In the genomic region with DNA sequence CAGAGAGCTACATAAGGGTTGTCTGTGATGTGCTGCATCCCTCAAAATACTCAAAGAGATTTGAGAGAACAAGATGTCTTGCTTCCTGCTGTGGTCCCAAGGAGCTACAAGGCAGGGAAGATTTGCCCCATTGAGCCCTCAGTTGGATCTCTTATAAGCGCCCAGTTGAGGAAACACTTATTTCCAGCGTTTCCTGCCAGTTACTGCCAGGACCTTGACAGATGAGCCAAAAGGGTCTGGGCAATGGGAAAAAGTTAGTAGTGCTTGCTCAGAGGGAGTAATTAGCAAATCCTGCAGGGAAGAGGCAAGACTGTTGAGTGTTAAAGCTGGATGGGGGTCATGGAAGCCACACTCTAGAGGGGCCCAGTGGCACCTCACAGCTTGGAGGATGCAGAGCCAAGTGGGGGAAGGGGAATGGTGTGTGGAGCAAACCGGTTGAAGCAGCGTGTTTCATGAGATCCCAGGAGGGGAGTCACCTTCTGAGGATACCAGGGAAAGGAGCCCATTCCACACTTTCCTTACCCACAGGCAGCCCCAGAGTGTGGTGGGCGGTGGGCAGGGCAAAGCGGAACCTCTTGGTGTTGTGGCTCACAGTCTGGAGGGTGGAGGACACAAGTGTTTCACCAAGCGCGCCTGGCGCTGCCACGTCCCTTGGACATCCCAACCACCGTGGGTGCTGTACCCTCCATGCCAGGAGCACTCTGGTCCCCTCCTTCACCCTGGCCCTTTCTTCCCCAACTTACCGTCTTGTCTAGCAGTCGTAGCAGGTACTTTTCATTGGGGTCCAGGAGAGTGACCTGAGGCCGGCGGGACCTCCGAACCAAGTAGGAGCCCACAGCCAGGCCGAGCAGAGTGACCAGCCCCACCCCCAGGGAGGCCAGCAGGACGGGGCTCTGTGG, we compare ENCODE assay signal across 8 cellular contexts. TPM values are rescaled to one million over a fixed set of nuclear protein-coding genes. Genes with fewer than 3 reads are reported as not detected.
DNase-seq lines count a peak whose midpoint lies in the region.

No MANE protein-coding gene starts in this region.

- H3K27ac ChIP-seq in muscle layer of colon (ENCODE audit: low read depth, low read length): peak overlapping the region; percentile 95

- H3K36me3 ChIP-seq in MG63: no peaks in the 10 kb centered on the region; the same call in none of the 2 replicates
- peaks cover 19% of the 10 kb centered on the region for H3K36me3 ChIP-seq in muscle layer of colon (ENCODE audit: insufficient read depth, low read length)

- DNase-seq in CD1c-positive myeloid dendritic cell (ENCODE audit: extremely low spot score) (peak; percentile 45), MG63 (no peak), glomerular visceral epithelial cell (ENCODE audit: extremely low spot score) (no peak), cerebellum (ENCODE audit: low spot score) (no peak), NCI-H748 treated with DMSO at 0.1 percent for 48 hours (lab: John Stamatoyannopoulos, UW) (no peak), NCI-H146 treated with DMSO at 0.1 percent for 48 hours (lab: John Stamatoyannopoulos, UW; ENCODE audit: unreplicated experiment) (no peak)

- H3K4me3 ChIP-seq in MG63 (peak overlapping the region; percentile 88), muscle layer of colon (ENCODE audit: low read depth in 1 of 2, low read length in 2 of 2) (peak overlapping the region; percentile 68 to 89)

- intact Hi-C loops in dendritic cell treated with granulocyte-macrophage colony-stimulating factor and Interleukin-4, amounts not matched to agents 40 ng/mL and 50 ng/mL, for 4 days (cut with micrococcal nuclease): loop anchor here (5.0 kb wide), 2 partner anchors 39 to 41 kb away; a partner anchor contains a TSS

- H3K27ac Mint-ChIP-seq in dendritic cell treated with granulocyte-macrophage colony-stimulating factor and Interleukin-4, amounts not matched to agents 40 ng/mL and 50 ng/mL, for 4 days: peak overlapping the region; percentile 94

- peaks cover 20% of the 10 kb centered on the region for H3K4me1 ChIP-seq in muscle layer of colon (ENCODE audit: insufficient read depth, low read length)

- no peaks in the 10 kb centered on the region for H3K27me3 Mint-ChIP-seq in dendritic cell treated with granulocyte-macrophage colony-stimulating factor and Interleukin-4, amounts not matched to agents 40 ng/mL and 50 ng/mL, for 4 days

- H3K27me3 ChIP-seq in MG63: no peaks in the 10 kb centered on the region
- H3K27me3 ChIP-seq in muscle layer of colon (ENCODE audit: control insufficient read depth in 1 of 2, insufficient read depth in 2 of 2, low read length in 2 of 2): no peaks in the 10 kb centered on the region

- H3K36me3 Mint-ChIP-seq in dendritic cell treated with granulocyte-macrophage colony-stimulating factor and Interleukin-4, amounts not matched to agents 40 ng/mL and 50 ng/mL, for 4 days (ENCODE audit: low read depth): peaks cover 54% of the 10 kb centered on the region

- peak overlapping the region; percentile 94 for H3K9ac ChIP-seq in muscle layer of colon (ENCODE audit: low read length)

- H3K9me3 ChIP-seq in MG63: no peaks in the 10 kb centered on the region
- H3K9me3 ChIP-seq in muscle layer of colon (ENCODE audit: low read length): no peaks in the 10 kb centered on the region

- peak overlapping the region; percentile 85 for H3K4me3 Mint-ChIP-seq in dendritic cell treated with granulocyte-macrophage colony-stimulating factor and Interleukin-4, amounts not matched to agents 40 ng/mL and 50 ng/mL, for 4 days

- peaks cover 59% of the 10 kb centered on the region for H3K4me1 Mint-ChIP-seq in dendritic cell treated with granulocyte-macrophage colony-stimulating factor and Interleukin-4, amounts not matched to agents 40 ng/mL and 50 ng/mL, for 4 days (ENCODE audit: low read depth)

- H3K9me3 Mint-ChIP-seq in dendritic cell treated with granulocyte-macrophage colony-stimulating factor and Interleukin-4, amounts not matched to agents 40 ng/mL and 50 ng/mL, for 4 days: no peaks in the 10 kb centered on the region

RNA-seq across cellular contexts. Expression of a gene that starts 0.8 kb away (rescaled TPM):
- total RNA-seq in MG63 (2014; rRNA removed; shearing (Covaris generic); ENCODE audit: low replicate concordance): 25.9 and 27.4 TPM in 2 replicates
- total RNA-seq in cerebellum: 15.2 TPM

RNA-seq across cellular contexts. Expression of a gene that starts 8.1 kb away (rescaled TPM):
- 105 and 108 TPM in 2 replicates for total RNA-seq in MG63 (2014; rRNA removed; shearing (Covaris generic); ENCODE audit: low replicate concordance)
- 38.7 TPM for total RNA-seq in cerebellum

RNA-seq across cellular contexts. Expression of a gene that starts 39.2 kb away (rescaled TPM):
- 20.0 and 25.2 TPM in 2 replicates for total RNA-seq in MG63 (2014; rRNA removed; shearing (Covaris generic); ENCODE audit: low replicate concordance)
- 26.4 TPM for total RNA-seq in cerebellum

RNA-seq across cellular contexts. Expression of a gene that starts 40.9 kb away (rescaled TPM):
- 123 and 153 TPM in 2 replicates for total RNA-seq in MG63 (2014; rRNA removed; shearing (Covaris generic); ENCODE audit: low replicate concordance)
- total RNA-seq in cerebellum: 71.2 TPM
